ENCODE assay signal across 1 cellular context in genomic region chr5:32302822-32303754, GRCh38.
TF ChIP-seq lines count a peak whose summit lies in the region.

No MANE protein-coding gene starts in this region.

TF ChIP-seq in H1, 55 proteins besides CTCF, POLR2A, EP300 and RAD21:
- TF ChIP-seq NRF1 (IDR thresholded peaks at IDR 0.05; ENCODE audit: low read depth, low read length) (peak; percentile 7; the same call in 1 of the 2 replicates), NANOG (IDR thresholded peaks at IDR 0.05; ENCODE audit: insufficient read depth, low read depth, low read length, poor library complexity, severe bottlenecking) (no peak), MAFK (IDR thresholded peaks at IDR 0.05; ENCODE audit: low read depth, low read length) (no peak)
